ENCODE assay signal across 7 cellular contexts in genomic region chr4:2008671-2008920, GRCh38. TPM values are rescaled to one million over a fixed set of nuclear protein-coding genes. Genes with fewer than 3 reads are reported as not detected.
DNase-seq lines count a peak whose midpoint lies in the region; ATAC-seq and TF ChIP-seq lines count a peak whose summit lies in the region.

No MANE protein-coding gene starts in this region.

- peaks cover 19% of the 10 kb centered on the region for H4K20me1 ChIP-seq in IMR-90 (ENCODE audit: insufficient read depth, low read length)

- H3K4me1 ChIP-seq in IMR-90 (ENCODE audit: control insufficient read depth, insufficient read depth, low read length) = peaks cover 6% of the 10 kb centered on the region; the same call in 1 of the 2 replicates
- peaks cover 0 to 2% of the 10 kb centered on the region in 2 donors for H3K4me1 ChIP-seq in ascending aorta
- peaks cover 14 to 19% of the 10 kb centered on the region in 2 donors for H3K4me1 ChIP-seq in thoracic aorta (ENCODE audit: control insufficient read depth in 1 of 2, low read depth in 2 of 2)

- H3K4me2 ChIP-seq in IMR-90 (ENCODE audit: low read depth, low read length) = peak overlapping the region; percentile 66; the same call in 1 of the 2 replicates

- H3K36me3 ChIP-seq in IMR-90 (ENCODE audit: control insufficient read depth, insufficient read depth, low read length) (peaks cover 8% of the 10 kb centered on the region), ascending aorta (peaks cover 3 to 5% of the 10 kb centered on the region in 2 donors), thoracic aorta (peaks cover under 1% of the 10 kb centered on the region)

- ATAC-seq in IMR-90 (ENCODE audit: low read depth) (peak; percentile 22; the same call in 1 of the 2 replicates), thoracic aorta (ENCODE audit: insufficient number of reproducible peaks, low FRiP score, low read depth) (no peak)

- no peak overlapping the region for H2BK20ac ChIP-seq in IMR-90 (ENCODE audit: low read depth, low read length)

- H3K14ac ChIP-seq in IMR-90 (replicated peaks; ENCODE audit: low read depth, low read length) = peak overlapping the region; percentile 84

- peak overlapping the region; percentile 84 for H3K23ac ChIP-seq in IMR-90 (ENCODE audit: low read depth, low read length)

- TF ChIP-seq POLR2A in IMR-90 (IDR thresholded peaks at IDR 0.05; ENCODE audit: low read depth, low read length) = 0 out of 2 replicates have a peak, but pooled peaks have one; percentile 44

- H3K27me3 ChIP-seq in IMR-90 (ENCODE audit: control insufficient read depth, insufficient read depth, low read length) (no peaks in the 10 kb centered on the region), ascending aorta (no peaks in the 10 kb centered on the region), layer of hippocampus (ENCODE audit: control insufficient read depth, insufficient read depth, low read length) (no peaks in the 10 kb centered on the region), thoracic aorta (replicated peaks; ENCODE audit: insufficient read depth) (no peaks in the 10 kb centered on the region)

- TF ChIP-seq CTCF in IMR-90 (conservative IDR thresholded peaks at IDR 0.05; ENCODE audit: low read depth, low read length) = no peak
- TF ChIP-seq CTCF in ascending aorta (IDR thresholded peaks at IDR 0.05) = no peak
- TF ChIP-seq CTCF in thoracic aorta (IDR thresholded peaks at IDR 0.05) = no peak

- H2AFZ ChIP-seq in IMR-90 (replicated peaks; ENCODE audit: low read length, poor library complexity) = peak overlapping the region; percentile 100

- H3K56ac ChIP-seq in IMR-90 (ENCODE audit: extremely low read depth, insufficient read depth, low read length) = no peak overlapping the region

- WGBS in IMR-90 (ENCODE audit: extremely low coverage in 2 of 2, insufficient read length in 1 of 2), 2 experiments = 0% methylated on average over 13 of the region's 27 CpGs; no CpG with 5 or more reads in 1 of the 2 experiments

- peak overlapping the region; percentile 95 for H2BK5ac ChIP-seq in IMR-90 (ENCODE audit: low read depth, low read length, poor library complexity, severe bottlenecking)

- peak overlapping the region; percentile 98 for H3K27ac ChIP-seq in IMR-90 (ENCODE audit: insufficient read depth, low read length)
- H3K27ac ChIP-seq in ascending aorta = peak overlapping the region; percentile 96 to 98
- peak overlapping the region; percentile 99 for H3K27ac ChIP-seq in layer of hippocampus (ENCODE audit: low read depth, low read length)
- peak overlapping the region; percentile 90 to 99 for H3K27ac ChIP-seq in thoracic aorta

- H4K5ac ChIP-seq in IMR-90 (ENCODE audit: low read depth, low read length) = peak overlapping the region; percentile 99

- peak overlapping the region; percentile 98 for H3K18ac ChIP-seq in IMR-90 (ENCODE audit: low read depth, low read length)

- dilution Hi-C loops in IMR-90 (cut with HindIII; ENCODE audit: low sequenced_read_pairs, unreplicated experiment) = no loop called here

- peak overlapping the region; percentile 90 for H2AK5ac ChIP-seq in IMR-90 (ENCODE audit: low read depth, low read length)

- no peak for TF ChIP-seq RAD21 in IMR-90 (IDR thresholded peaks at IDR 0.05; ENCODE audit: low read length)

- no peak overlapping the region for H2BK15ac ChIP-seq in IMR-90 (ENCODE audit: low read depth, low read length)

- peak overlapping the region; percentile 90 to 100 for H4K8ac ChIP-seq in IMR-90 (ENCODE audit: low read depth in 2 of 2, low read length in 2 of 2)

- POLR2A ChIA-PET in IMR-90 (lab: Charles Lee; ENCODE audit: unreplicated experiment) = no interaction called here

- peaks cover 4% of the 10 kb centered on the region for H3K9me1 ChIP-seq in IMR-90 (ENCODE audit: insufficient read depth, low read length)

- peak overlapping the region; percentile 100 for H3K9ac ChIP-seq in IMR-90 (ENCODE audit: low read depth, low read length)

- peak overlapping the region; percentile 91 for H2AK9ac ChIP-seq in IMR-90 (replicated peaks; ENCODE audit: low read depth, low read length, poor library complexity)

- BruUV-seq in IMR-90 (replicated peaks; lab: Mats Ljungman, UMichigan) = no TSS peak

- CTCF ChIA-PET in IMR-90 (lab: Yijun Ruan, JAX) = no interaction called here

- DNase-seq in IMR-90 (no peak), ascending aorta (ENCODE audit: low spot score in 2 of 2) (no peak), thoracic aorta (ENCODE audit: low spot score) (no peak), head of caudate nucleus (no peak), cortex of kidney (lab: John Stamatoyannopoulos, UW) (no peak), germinal center (ENCODE audit: low spot score) (no peak)

- peak overlapping the region; percentile 15; the same call in 1 of the 2 replicates for H2BK120ac ChIP-seq in IMR-90 (ENCODE audit: low read depth, low read length)

- peak overlapping the region; percentile 100 for H3K4me3 ChIP-seq in IMR-90 (ENCODE audit: insufficient read depth, low read depth, low read length)
- peak overlapping the region; percentile 84 to 98 for H3K4me3 ChIP-seq in ascending aorta
- peak overlapping the region; percentile 92 for H3K4me3 ChIP-seq in thoracic aorta

- intact Hi-C loops in IMR-90 (cut with micrococcal nuclease) (no loop called here), ascending aorta (cut with DNase I) (loop anchor here (2.0 to 5.0 kb wide), 7 partner anchors 254 to 1301 kb away; partner anchors contain the start of genes CFAP99, FAM193A, MXD4 and PCGF3), head of caudate nucleus (cut with DNase I) (no loop called here)

- peak overlapping the region; percentile 91 for H3K4ac ChIP-seq in IMR-90 (ENCODE audit: low read depth, low read length)

- H3K9me3 ChIP-seq in IMR-90 (ENCODE audit: control insufficient read depth, insufficient read depth, low read length) = no peaks in the 10 kb centered on the region
- no peaks in the 10 kb centered on the region for H3K9me3 ChIP-seq in ascending aorta
- H3K9me3 ChIP-seq in thoracic aorta = no peaks in the 10 kb centered on the region

- in situ Hi-C loops in IMR-90 (cut with MboI; ENCODE audit: low sequenced_read_pairs) = no loop called here

- peaks cover 20 to 44% of the 10 kb centered on the region in 2 experiments for H3K79me1 ChIP-seq in IMR-90 (ENCODE audit: low read depth in 1 of 2, low read length in 2 of 2)

- peak overlapping the region; percentile 93; the same call in 1 of the 2 replicates for H4K91ac ChIP-seq in IMR-90 (ENCODE audit: insufficient read depth, low read depth, low read length)

TF ChIP-seq in IMR-90, 13 proteins besides CTCF, POLR2A, EP300 and RAD21:
- TF ChIP-seq NFE2L2 (IDR thresholded peaks at IDR 0.05; ENCODE audit: low read depth, low read length) (no peak), MXI1 (IDR thresholded peaks at IDR 0.05; ENCODE audit: borderline replicate concordance, low read depth, low read length) (no peak), CEBPB (IDR thresholded peaks at IDR 0.05; ENCODE audit: low read depth, low read length) (no peak), RFX5 (IDR thresholded peaks at IDR 0.05; ENCODE audit: low read depth, low read length) (no peak), CHD1 (IDR thresholded peaks at IDR 0.05; ENCODE audit: low read depth, low read length) (no peak)
TF ChIP-seq in IMR-90: peak in this region for 0.

RNA-seq across cellular contexts. Expression of gene NELFA, which starts 0.2 kb away (rescaled TPM):
- total RNA-seq in IMR-90 (2012; rRNA removed) (4.3 and 5.8 TPM in 2 replicates), ascending aorta (11.9 TPM), thoracic aorta (10 to 100 TPM; 26.7 to 36.1 TPM)
- polyA plus RNA-seq in IMR-90 (2012; rRNA removed) = 21.9 and 23.4 TPM in 2 replicates
- polyA plus RNA-seq in IMR-90 (2012; cell fraction: cytosol; rRNA removed) = 15.8 and 24.7 TPM in 2 replicates
- 32.1 and 61.2 TPM in 2 replicates for polyA plus RNA-seq in IMR-90 (2012; cell fraction: nucleus; rRNA removed; ENCODE audit: low replicate concordance)

RNA-seq across cellular contexts. Expression of gene NAT8L, which starts 50.5 kb away (rescaled TPM):
- total RNA-seq in IMR-90 (2012; rRNA removed) (not detected in 2 replicates), ascending aorta (not detected), thoracic aorta (under 1 TPM in 1 of 2 donors, not detected in 1; under 0.01 TPM)
- 0.04 and 0.05 TPM in 2 replicates for polyA plus RNA-seq in IMR-90 (2012; rRNA removed)
- polyA plus RNA-seq in IMR-90 (2012; cell fraction: cytosol; rRNA removed) = 0.05 TPM in 2 replicates
- polyA plus RNA-seq in IMR-90 (2012; cell fraction: nucleus; rRNA removed; ENCODE audit: low replicate concordance) = 0.08 and 0.14 TPM in 2 replicates
